8 cellular contexts compared by ENCODE assay signal in genomic region chr5:9361835-9362234, GRCh38.
DNase-seq lines count a peak whose midpoint lies in the region; ATAC-seq and TF ChIP-seq lines count a peak whose summit lies in the region.

No MANE protein-coding gene starts in this region.

- no peak overlapping the region for H3K4me3 Mint-ChIP-seq in stimulated activated memory B cell treated with anti-CD40 and anti-IgM and Interleukin-4, amounts not matched to agents 10 μg/mL and 1 μg/mL and 100 μg/mL, for 72 hours

- peak; percentile 86 for TF ChIP-seq CTCF in RWPE2 (IDR thresholded peaks at IDR 0.05; ENCODE audit: poor library complexity, severe bottlenecking)
- TF ChIP-seq CTCF in choroid plexus epithelial cell (conservative IDR thresholded peaks at IDR 0.05; ENCODE audit: low read depth, low read length) = peak; percentile 90

- H3K36me3 Mint-ChIP-seq in stimulated activated memory B cell treated with anti-CD40 and anti-IgM and Interleukin-4, amounts not matched to agents 10 μg/mL and 1 μg/mL and 100 μg/mL, for 72 hours = no peaks in the 10 kb centered on the region

- H3K9me3 ChIP-seq in RWPE2 (ENCODE audit: severe bottlenecking) = no peaks in the 10 kb centered on the region

- no peak overlapping the region for H3K27ac Mint-ChIP-seq in stimulated activated memory B cell treated with anti-CD40 and anti-IgM and Interleukin-4, amounts not matched to agents 10 μg/mL and 1 μg/mL and 100 μg/mL, for 72 hours

- peak; percentile 63 for ATAC-seq in GM21529 (IDR thresholded peaks at IDR 0.05; ENCODE audit: unreplicated experiment)
- peak; percentile 49; the same call in 2 of the 3 replicates for ATAC-seq in RWPE2 (ENCODE audit: low read depth)
- ATAC-seq in stimulated activated memory B cell treated with anti-CD40 and anti-IgM and Interleukin-4, amounts not matched to agents 10 μg/mL and 1 μg/mL and 100 μg/mL, for 72 hours = no peak

- peaks cover 13% of the 10 kb centered on the region for H3K4me1 ChIP-seq in RWPE2 (ENCODE audit: insufficient read depth, poor library complexity, severe bottlenecking)

- H3K27me3 ChIP-seq in RWPE2 (ENCODE audit: insufficient read depth, poor library complexity, severe bottlenecking) = no peaks in the 10 kb centered on the region

- DNase-seq in NCI-H345 (lab: John Stamatoyannopoulos, UW) (peak; percentile 16), NCI-H345 treated with DMSO at 0.1 percent for 48 hours (lab: John Stamatoyannopoulos, UW; ENCODE audit: unreplicated experiment) (no peak), HPDE6-E6E7 (ENCODE audit: extremely low spot score) (peak; percentile 60), RWPE2 (ENCODE audit: low spot score) (no peak), choroid plexus epithelial cell (ENCODE audit: low read depth) (peak; percentile 85), medulla oblongata (ENCODE audit: extremely low spot score) (peak; percentile 80)

- no peaks in the 10 kb centered on the region for H3K27me3 Mint-ChIP-seq in stimulated activated memory B cell treated with anti-CD40 and anti-IgM and Interleukin-4, amounts not matched to agents 10 μg/mL and 1 μg/mL and 100 μg/mL, for 72 hours

- H3K27ac ChIP-seq in RWPE2 (ENCODE audit: poor library complexity, severe bottlenecking) = no peak overlapping the region

- H3K4me1 Mint-ChIP-seq in stimulated activated memory B cell treated with anti-CD40 and anti-IgM and Interleukin-4, amounts not matched to agents 10 μg/mL and 1 μg/mL and 100 μg/mL, for 72 hours = no peaks in the 10 kb centered on the region

- no peaks in the 10 kb centered on the region for H3K36me3 ChIP-seq in RWPE2 (ENCODE audit: low read depth)

- H3K9me3 Mint-ChIP-seq in stimulated activated memory B cell treated with anti-CD40 and anti-IgM and Interleukin-4, amounts not matched to agents 10 μg/mL and 1 μg/mL and 100 μg/mL, for 72 hours = peaks cover 3% of the 10 kb centered on the region

- H3K4me3 ChIP-seq in RWPE2 (ENCODE audit: severe bottlenecking) (no peak overlapping the region), choroid plexus epithelial cell (ENCODE audit: low read depth, low read length) (no peak overlapping the region)

Comparison
In these comparisons a context has a peak if more than half of its experiments do, and no peak if none do; other contexts are left out.
1. DNase-seq: peak in NCI-H345 (single experiment), HPDE6-E6E7 (single experiment), choroid plexus epithelial cell (single experiment) and medulla oblongata (single experiment); none in NCI-H345 treated with DMSO at 0.1 percent for 48 hours (single experiment) and RWPE2 (single experiment).